In genomic region chr1:67257173-67257535, GRCh38 we compare ENCODE assay signal across 25 cellular contexts. TPM values are rescaled to one million over a fixed set of nuclear protein-coding genes. Genes with fewer than 3 reads are reported as not detected.
DNase-seq lines count a peak whose midpoint lies in the region; ATAC-seq, FAIRE-seq and TF ChIP-seq lines count a peak whose summit lies in the region.
"Had no signal": no experiment of that assay in that cellular context is flagged by ENCODE, and none has a peak within 500 bp of the region (broad histone marks: within the 10 kb centered on the region; RNA-seq: fewer than 3 reads in every experiment).

No MANE protein-coding gene starts in this region.

- H2AFZ ChIP-seq in PC-9 = no peak overlapping the region
- no peak overlapping the region for H2AFZ ChIP-seq in HepG2 (ENCODE audit: low read length)

- no peak for FAIRE-seq in HepG2 (lab: Jason Lieb, UNC)
- FAIRE-seq: GM18507, H1 had no signal

- TF ChIP-seq EP300 in ovary (IDR thresholded peaks at IDR 0.05) (no peak), HepG2 (IDR thresholded peaks at IDR 0.05; ENCODE audit: low read depth in 2 of 2, low read length in 2 of 2) (no peak), HepG2 (CRISPR knock-in tag; IDR thresholded peaks at IDR 0.05; ENCODE audit: borderline replicate concordance) (no peak)

- POLR2A ChIA-PET in PC-9 (lab: Charles Lee; ENCODE audit: unreplicated experiment) = no interaction called here
- POLR2A ChIA-PET in HepG2 (lab: Yijun Ruan, JAX) = no interaction called here

- CTCF ChIA-PET in PC-9 (lab: Charles Lee) (no interaction called here), HepG2 (lab: Yijun Ruan, JAX; ENCODE audit: low intra/inter-chr PET ratio, low total read pairs) (no interaction called here)

- BruUV-seq in PC-9 (replicated peaks; lab: Mats Ljungman, UMichigan) (no TSS peak), HepG2 (replicated peaks; lab: Mats Ljungman, UMichigan) (no TSS peak)

- no peaks in the 10 kb centered on the region for H3K27me3 Mint-ChIP-seq in activated T-helper 1 cell treated with anti-CD3 and anti-CD28 coated beads, Interleukin-12 subunit alpha, Interleukin-12 subunit beta, Interleukin-2, Interleukin-4 antibody, amounts not matched to agents 30 ng/mL and 10 ng/mL and 1 ng/mL, durations not matched to agents 14 hours and 24 hours and 36 hours (ENCODE audit: insufficient read depth)
- H3K27me3 Mint-ChIP-seq: CD4-positive, alpha-beta T cell had no signal

- H3K4me1 Mint-ChIP-seq in activated T-helper 1 cell treated with anti-CD3 and anti-CD28 coated beads, Interleukin-12 subunit alpha, Interleukin-12 subunit beta, Interleukin-2, Interleukin-4 antibody, amounts not matched to agents 30 ng/mL and 10 ng/mL and 1 ng/mL, durations not matched to agents 14 hours and 24 hours and 36 hours (ENCODE audit: low read depth) = peaks cover 17% of the 10 kb centered on the region

- intact Hi-C loops in activated T-helper 1 cell treated with anti-CD3 and anti-CD28 coated beads, Interleukin-12 subunit alpha, Interleukin-12 subunit beta, Interleukin-2, Interleukin-4 antibody, amounts not matched to agents 30 ng/mL and 10 ng/mL and 1 ng/mL, durations not matched to agents 14 hours and 24 hours and 36 hours (cut with micrococcal nuclease) = no loop called here
- intact Hi-C loops in psoas muscle (cut with DNase I) (no loop called here), ovary (cut with DNase I) (no loop called here), ascending aorta (cut with DNase I) (no loop called here), PC-9 (cut with micrococcal nuclease; ENCODE audit: unreplicated experiment) (no loop called here), HepG2 (cut with micrococcal nuclease; ENCODE audit: unreplicated experiment) (loop anchor here (2.0 kb wide), 1 partner anchor 58 kb away; no protein-coding TSS in a partner anchor)

- H3K9me3 Mint-ChIP-seq in activated T-helper 1 cell treated with anti-CD3 and anti-CD28 coated beads, Interleukin-12 subunit alpha, Interleukin-12 subunit beta, Interleukin-2, Interleukin-4 antibody, amounts not matched to agents 30 ng/mL and 10 ng/mL and 1 ng/mL, durations not matched to agents 14 hours and 24 hours and 36 hours = peaks cover 12% of the 10 kb centered on the region
- H3K9me3 Mint-ChIP-seq: CD4-positive, alpha-beta T cell had no signal

- no peaks in the 10 kb centered on the region for H4K20me1 ChIP-seq in BLaER1 treated with 17β-estradiol and CSF1 and Interleukin-3, amounts not matched to agents 10 nM and 100 nM
- no peaks in the 10 kb centered on the region for H4K20me1 ChIP-seq in PC-9 (ENCODE audit: insufficient read depth)
- no peaks in the 10 kb centered on the region for H4K20me1 ChIP-seq in HepG2 (ENCODE audit: insufficient read depth, low read length)

- H3K27me3 ChIP-seq in BLaER1 treated with 17β-estradiol and CSF1 and Interleukin-3, amounts not matched to agents 10 nM and 100 nM = no peaks in the 10 kb centered on the region
- H3K27me3 ChIP-seq in psoas muscle (ENCODE audit: insufficient read depth in 3 of 3, low read length in 2 of 3) (peaks cover 0 to 3% (median 0%) of the 10 kb centered on the region in 3 donors), ovary (no peaks in the 10 kb centered on the region), ascending aorta (no peaks in the 10 kb centered on the region), PC-9 (ENCODE audit: insufficient read depth, low read depth) (no peaks in the 10 kb centered on the region), HepG2 (ENCODE audit: control insufficient read depth in 1 of 2, insufficient read depth in 2 of 2, low read length in 2 of 2) (no peaks in the 10 kb centered on the region)

- no peak overlapping the region; a peak in 1 of 20 replicates for H3K4me3 ChIP-seq in BLaER1 treated with 17β-estradiol and CSF1 and Interleukin-3, amounts not matched to agents 10 nM and 100 nM
- H3K4me3 ChIP-seq in psoas muscle = no peak overlapping the region
- no peak overlapping the region for H3K4me3 ChIP-seq in ovary
- H3K4me3 ChIP-seq in ascending aorta = no peak overlapping the region
- H3K4me3 ChIP-seq in PC-9 = no peak overlapping the region
- no peak overlapping the region for H3K4me3 ChIP-seq in HepG2 (replicated peaks in 1 of 3; ENCODE audit: insufficient read depth in 1 of 3, low read depth in 2 of 3, low read length in 3 of 3)

- TF ChIP-seq RAD21 in HepG2 (CRISPR knock-in tag; IDR thresholded peaks at IDR 0.05) = no peak

- no peak overlapping the region for H3K4me3 Mint-ChIP-seq in activated T-helper 1 cell treated with anti-CD3 and anti-CD28 coated beads, Interleukin-12 subunit alpha, Interleukin-12 subunit beta, Interleukin-2, Interleukin-4 antibody, amounts not matched to agents 30 ng/mL and 10 ng/mL and 1 ng/mL, durations not matched to agents 14 hours and 24 hours and 36 hours
- H3K4me3 Mint-ChIP-seq: CD4-positive, alpha-beta T cell had no signal

- no peaks in the 10 kb centered on the region for H3F3A ChIP-seq in PC-9 (ENCODE audit: insufficient read depth, low read depth)

- ATAC-seq in psoas muscle (peak in 3 of 4 donors; percentile 30 to 48 (median 47)), HepG2 (no peak)
- ATAC-seq: HCT116, Panc1 had no signal

- peak overlapping the region in 8 of 11 experiments; percentile 5 to 63 (median 54); a peak in 13 of 22 replicates for H3K4me2 ChIP-seq in BLaER1 treated with 17β-estradiol and CSF1 and Interleukin-3, amounts not matched to agents 10 nM and 100 nM
- H3K4me2 ChIP-seq in PC-9 = no peak overlapping the region
- no peak overlapping the region for H3K4me2 ChIP-seq in HepG2 (ENCODE audit: low read depth, low read length)

- H3K9me3 ChIP-seq in BLaER1 treated with 17β-estradiol and CSF1 and Interleukin-3, amounts not matched to agents 10 nM and 100 nM (replicated peaks in 1 of 11) = peaks cover 13 to 66% (median 44%) of the 10 kb centered on the region in 11 experiments
- no peaks in the 10 kb centered on the region for H3K9me3 ChIP-seq in psoas muscle
- H3K9me3 ChIP-seq in ovary = no peaks in the 10 kb centered on the region
- no peaks in the 10 kb centered on the region for H3K9me3 ChIP-seq in ascending aorta
- H3K9me3 ChIP-seq in PC-9 (ENCODE audit: insufficient read depth, low read depth) = no peaks in the 10 kb centered on the region
- H3K9me3 ChIP-seq in HepG2 (ENCODE audit: low read length) = peaks cover 7% of the 10 kb centered on the region
- H3K9me3 ChIP-seq: Caco-2 had no signal

- H3K36me3 Mint-ChIP-seq in activated T-helper 1 cell treated with anti-CD3 and anti-CD28 coated beads, Interleukin-12 subunit alpha, Interleukin-12 subunit beta, Interleukin-2, Interleukin-4 antibody, amounts not matched to agents 30 ng/mL and 10 ng/mL and 1 ng/mL, durations not matched to agents 14 hours and 24 hours and 36 hours (ENCODE audit: low read depth) = peaks cover 32% of the 10 kb centered on the region

- H3K9me2 ChIP-seq in PC-9 (ENCODE audit: insufficient read depth) = no peaks in the 10 kb centered on the region

- H3K36me3 ChIP-seq in BLaER1 treated with 17β-estradiol and CSF1 and Interleukin-3, amounts not matched to agents 10 nM and 100 nM = no peaks in the 10 kb centered on the region; a peak in 1 of 22 replicates
- H3K36me3 ChIP-seq in psoas muscle (ENCODE audit: insufficient read depth in 1 of 2, low read depth in 1 of 2) (no peaks in the 10 kb centered on the region), ovary (no peaks in the 10 kb centered on the region), ascending aorta (no peaks in the 10 kb centered on the region), PC-9 (ENCODE audit: low read depth) (no peaks in the 10 kb centered on the region), HepG2 (replicated peaks in 1 of 2; ENCODE audit: control insufficient read depth in 1 of 2, insufficient read depth in 2 of 2, low read length in 2 of 2) (no peaks in the 10 kb centered on the region)

- no peak overlapping the region for H3K9ac ChIP-seq in BLaER1 treated with 17β-estradiol and CSF1 and Interleukin-3, amounts not matched to agents 10 nM and 100 nM
- no peak overlapping the region for H3K9ac ChIP-seq in HepG2 (ENCODE audit: insufficient read depth, low read depth, low read length)

- in situ Hi-C loops in HepG2 (cut with HindIII; ENCODE audit: extremely low pct_ligation_motif_present, low pct_unique_long_range_greater_than_20kb) = no loop called here

- H3K79me2 ChIP-seq in PC-9 (ENCODE audit: low read depth) (no peaks in the 10 kb centered on the region), HepG2 (ENCODE audit: insufficient read depth, low read length) (no peaks in the 10 kb centered on the region)

- no peak overlapping the region for H3K27ac ChIP-seq in BLaER1 treated with 17β-estradiol and CSF1 and Interleukin-3, amounts not matched to agents 10 nM and 100 nM
- no peak overlapping the region for H3K27ac ChIP-seq in psoas muscle
- H3K27ac ChIP-seq in ovary = no peak overlapping the region
- H3K27ac ChIP-seq in ascending aorta = no peak overlapping the region
- H3K27ac ChIP-seq in PC-9 = no peak overlapping the region
- H3K27ac ChIP-seq in HepG2 (ENCODE audit: extremely low read length, insufficient read depth, low read length) = no peak overlapping the region
- H3K27ac ChIP-seq: HL-60 had no signal

- H3K4me1 ChIP-seq in BLaER1 treated with 17β-estradiol and CSF1 and Interleukin-3, amounts not matched to agents 10 nM and 100 nM = peaks cover 0 to 26% (median 18%) of the 10 kb centered on the region in 10 experiments; a peak in 13 of 20 replicates
- H3K4me1 ChIP-seq in psoas muscle (no peaks in the 10 kb centered on the region), ovary (ENCODE audit: insufficient read depth) (no peaks in the 10 kb centered on the region), ascending aorta (no peaks in the 10 kb centered on the region), PC-9 (replicated peaks; ENCODE audit: insufficient read depth) (no peaks in the 10 kb centered on the region), HepG2 (ENCODE audit: insufficient read depth, low read length) (no peaks in the 10 kb centered on the region)
- H3K4me1 ChIP-seq: Caco-2 had no signal

- 52 to 59% (median 53%) methylated on average over 5 of the region's 5 CpGs for WGBS in psoas muscle, 3 donors
- 43 to 68% (median 52%) methylated on average over 5 of the region's 5 CpGs for WGBS in ovary, 3 donors
- WGBS in HepG2 (ENCODE audit: low lambda C conversion rate) = 18% methylated on average over 5 of the region's 5 CpGs

- no peak for TF ChIP-seq CTCF in psoas muscle (IDR thresholded peaks at IDR 0.05)
- TF ChIP-seq CTCF in ovary (IDR thresholded peaks at IDR 0.05) = no peak
- TF ChIP-seq CTCF in ascending aorta (IDR thresholded peaks at IDR 0.05) = no peak
- no peak for TF ChIP-seq CTCF in PC-9 (conservative IDR thresholded peaks at IDR 0.05)
- TF ChIP-seq CTCF in HepG2 (CRISPR knock-in tag; IDR thresholded peaks at IDR 0.05) = no peak

- DNase-seq in NCI-H82 (lab: John Stamatoyannopoulos, UW) = peak; percentile 71
- DNase-seq in activated T-helper 1 cell treated with anti-CD3 and anti-CD28 coated beads, Interleukin-12 subunit alpha, Interleukin-12 subunit beta, Interleukin-2, Interleukin-4 antibody, amounts not matched to agents 30 ng/mL and 10 ng/mL and 1 ng/mL, durations not matched to agents 14 hours and 24 hours and 36 hours (ENCODE audit: low spot score) = no peak
- no peak for DNase-seq in psoas muscle
- DNase-seq in ovary = no peak
- no peak for DNase-seq in ascending aorta (ENCODE audit: low spot score in 2 of 2)
- DNase-seq in PC-9 = no peak
- DNase-seq in HepG2 (ENCODE audit: low spot score) = no peak
- DNase-seq: Caco-2; CD4-positive, alpha-beta T cell; DMS 273 treated with DMSO at 0.1 percent for 48 hours; GDM1; KG1; NCI-H1092 treated with DMSO at 0.1 percent for 48 hours; NCI-H1436 treated with DMSO at 0.1 percent for 48 hours; NCI-H1930; NCI-H69 had no signal

- peak overlapping the region; percentile 25 for H3K27ac Mint-ChIP-seq in activated T-helper 1 cell treated with anti-CD3 and anti-CD28 coated beads, Interleukin-12 subunit alpha, Interleukin-12 subunit beta, Interleukin-2, Interleukin-4 antibody, amounts not matched to agents 30 ng/mL and 10 ng/mL and 1 ng/mL, durations not matched to agents 14 hours and 24 hours and 36 hours
- H3K27ac Mint-ChIP-seq: CD4-positive, alpha-beta T cell had no signal

- no peak for TF ChIP-seq POLR2A in ovary (IDR thresholded peaks at IDR 0.05)
- no peak for TF ChIP-seq POLR2A in HepG2 (IDR thresholded peaks at IDR 0.05; ENCODE audit: insufficient read depth in 1 of 2, low read depth in 2 of 2, low read length in 2 of 2)

RNA-seq across cellular contexts. Expression of gene IL12RB2, which starts 50.5 kb away (rescaled TPM):
- total RNA-seq in activated T-helper 1 cell treated with anti-CD3 and anti-CD28 coated beads, Interleukin-12 subunit alpha, Interleukin-12 subunit beta, Interleukin-2, Interleukin-4 antibody, amounts not matched to agents 30 ng/mL and 10 ng/mL and 1 ng/mL, durations not matched to agents 14 hours and 24 hours and 36 hours = 218 and 221 TPM in 2 replicates
- 1 to 10 TPM; 2.0 to 9.5 (median 5.1) TPM for total RNA-seq in psoas muscle
- polyA plus RNA-seq in psoas muscle = 1 to 10 TPM in 1 of 3 donors, under 1 TPM in 2; 0.13 to 6.5 (median 0.67) TPM
- 1 to 10 TPM in 2 of 7 donors, under 1 TPM in 3, not detected in 2; 0.25 to 1.7 (median 0.61) TPM for total RNA-seq in ovary
- 1 to 10 TPM in 1 of 2 donors, under 1 TPM in 1; 0.02 to 1.8 TPM for polyA plus RNA-seq in ovary
- total RNA-seq in ascending aorta = not detected
- total RNA-seq in PC-9 (2021) = not detected in 2 replicates
- not detected in 2 replicates for total RNA-seq in HepG2 (2016; rRNA removed; fragmentation: Illumina TruSeq; extraction: Trizol)
- not detected in 2 replicates for total RNA-seq in HepG2 (2016; cell fraction: cytosol; rRNA removed; fragmentation: Illumina TruSeq; extraction: Trizol; ENCODE audit: low read depth)
- total RNA-seq in HepG2 (2016; cell fraction: insoluble cytoplasmic fraction; rRNA removed; fragmentation: Illumina TruSeq; extraction: Trizol) = not detected in 2 replicates
- not detected in 2 replicates for total RNA-seq in HepG2 (2016; cell fraction: membrane; rRNA removed; fragmentation: Illumina TruSeq; extraction: Trizol)
- not detected in 2 replicates for total RNA-seq in HepG2 (2016; cell fraction: nucleus; rRNA removed; fragmentation: Illumina TruSeq; extraction: Trizol)
- polyA plus RNA-seq in HepG2 (2011; rRNA removed) = not detected in 2 replicates
- polyA plus RNA-seq in HepG2 (2011; cell fraction: cytosol; rRNA removed) = not detected in 2 replicates
- not detected in 2 replicates for polyA plus RNA-seq in HepG2 (2011; cell fraction: nucleus; rRNA removed)
- 0.04 and 0.08 TPM in 2 replicates for polyA plus RNA-seq in HepG2 (2012)
- polyA plus RNA-seq in HepG2 (2016; cell fraction: cytosol; fragmentation: Illumina TruSeq; extraction: Trizol; ENCODE audit: low read depth) = not detected in 2 replicates
- not detected in 2 replicates for polyA plus RNA-seq in HepG2 (2016; cell fraction: insoluble cytoplasmic fraction; fragmentation: Illumina TruSeq; extraction: Trizol; ENCODE audit: low read depth)
- polyA plus RNA-seq in HepG2 (2016; cell fraction: membrane; fragmentation: Illumina TruSeq; extraction: Trizol; ENCODE audit: low read depth) = not detected in 2 replicates
- not detected in 2 replicates for polyA plus RNA-seq in HepG2 (2016; cell fraction: nucleus; fragmentation: Illumina TruSeq; extraction: Trizol; ENCODE audit: insufficient read depth, low read depth)
- polyA minus RNA-seq in HepG2 (2011; rRNA and poly(A)+ RNA removed; ENCODE audit: low replicate concordance) = not detected in 2 replicates
- not detected in 2 replicates for polyA minus RNA-seq in HepG2 (2011; cell fraction: cytosol; rRNA and poly(A)+ RNA removed)
- polyA minus RNA-seq in HepG2 (2011; cell fraction: nucleus; rRNA and poly(A)+ RNA removed) = not detected in 2 replicates
- total RNA-seq: A172, HT-29, NCI-H460 had no signal

Comparison
In these comparisons a context has a peak if more than half of its experiments do, and no peak if none do; other contexts are left out.
1. H3K4me2 ChIP-seq: peak in BLaER1 treated with 17β-estradiol and CSF1 and Interleukin-3, amounts not matched to agents 10 nM and 100 nM (8 of 11); none in PC-9 (single experiment) and HepG2 (single experiment).
2. RNA of gene IL12RB2, which starts 50.5 kb away (total RNA-seq): 218 to 221 TPM in activated T-helper 1 cell treated with anti-CD3 and anti-CD28 coated beads, Interleukin-12 subunit alpha, Interleukin-12 subunit beta, Interleukin-2, Interleukin-4 antibody, amounts not matched to agents 30 ng/mL and 10 ng/mL and 1 ng/mL, durations not matched to agents 14 hours and 24 hours and 36 hours; 2.0 to 9.5 TPM in psoas muscle, 0.25 to 1.7 TPM in ovary, not detected in ascending aorta (single experiment), not detected in PC-9 and not detected in HepG2; every median in the first group is over 10 times any median in the second.